In genomic region chr15:65414841-65415621, GRCh38 we compare ENCODE assay signal across 1 cellular context.
TF ChIP-seq lines count a peak whose summit lies in the region.

No MANE protein-coding gene starts in this region.

TF ChIP-seq in GM23338, 12 proteins besides CTCF, POLR2A, EP300 and RAD21 (continued from another document):
- TF ChIP-seq ZNF462 (CRISPR knock-in tag; IDR thresholded peaks at IDR 0.05) (peak; percentile 63; the same call in 1 of the 2 replicates), REST (IDR thresholded peaks at IDR 0.05; ENCODE audit: unreplicated experiment) (no peak), ZNF331 (CRISPR knock-in tag; IDR thresholded peaks at IDR 0.05; ENCODE audit: low read depth) (no peak)
